In the genomic region with DNA sequence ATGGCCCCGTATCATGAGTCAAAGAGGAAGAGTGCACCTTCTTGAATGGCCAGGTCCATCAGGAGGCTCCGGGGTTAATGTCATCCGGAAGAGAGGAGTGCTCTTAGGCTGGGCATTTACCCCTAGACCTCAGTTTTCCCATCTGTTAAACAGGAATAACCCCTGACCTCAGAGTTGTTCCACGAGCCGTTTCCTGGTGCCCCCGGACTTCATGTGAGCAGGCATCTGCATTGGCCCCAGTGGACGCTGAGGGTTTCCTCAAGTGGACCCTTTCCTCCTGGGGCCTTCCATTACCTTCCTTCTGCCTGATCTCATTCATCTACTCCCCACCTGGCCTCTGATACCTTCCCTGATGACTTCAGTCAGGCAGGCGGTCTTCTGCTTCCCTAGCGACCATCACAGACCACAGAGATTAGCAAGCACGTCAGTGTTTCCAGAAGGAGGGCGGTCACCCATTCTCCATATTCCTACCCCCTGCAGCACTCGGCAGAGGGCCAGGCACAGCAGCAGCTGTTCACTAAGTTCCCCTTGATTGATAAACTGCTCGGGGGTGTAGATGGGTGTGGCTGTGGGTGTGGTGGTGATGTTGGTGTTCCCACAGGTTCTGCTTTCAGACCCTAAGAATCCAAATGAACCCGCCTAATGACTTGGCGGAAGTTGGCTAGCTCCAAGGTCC, we compare ENCODE assay signal across 19 cellular contexts.
DNase-seq lines count a peak whose midpoint lies in the region; ATAC-seq, FAIRE-seq and TF ChIP-seq lines count a peak whose summit lies in the region.
"Had no signal": no experiment of that assay in that cellular context is flagged by ENCODE, and none has a peak within 500 bp of the region (broad histone marks: within the 10 kb centered on the region; RNA-seq: fewer than 3 reads in every experiment).

No MANE protein-coding gene starts in this region.

- POLR2A ChIA-PET in activated CD8-positive, alpha-beta T cell treated with anti-CD3 and anti-CD28 coated beads for 36 hours (lab: Charles Lee) = interaction anchor here (0.6 to 2.6 kb wide), 3 partner anchors 7 to 876 kb away, joined by 3 to 10 read pairs (median 4); no protein-coding TSS in a partner anchor

- H3K27ac Mint-ChIP-seq in activated CD8-positive, alpha-beta T cell treated with anti-CD3 and anti-CD28 coated beads for 36 hours = peak overlapping the region; percentile 72
- peak overlapping the region; percentile 79 to 97 (median 88) for H3K27ac Mint-ChIP-seq in nephron
- no peak overlapping the region for H3K27ac Mint-ChIP-seq in HFFc6
- H3K27ac Mint-ChIP-seq: stimulated activated effector memory CD8-positive, alpha-beta T cell treated with anti-CD3 and anti-CD28 coated beads, Interleukin-12 subunit alpha, Interleukin-12 subunit beta, amount 100 ng/mL, for 72 hours had no signal

- peaks cover 4% of the 10 kb centered on the region for H3K9me3 Mint-ChIP-seq in activated CD8-positive, alpha-beta T cell treated with anti-CD3 and anti-CD28 coated beads for 36 hours
- H3K9me3 Mint-ChIP-seq in nephron = peaks cover 3% of the 10 kb centered on the region
- H3K9me3 Mint-ChIP-seq in HFFc6 = no peaks in the 10 kb centered on the region
- H3K9me3 Mint-ChIP-seq: stimulated activated effector memory CD8-positive, alpha-beta T cell treated with anti-CD3 and anti-CD28 coated beads, Interleukin-12 subunit alpha, Interleukin-12 subunit beta, amount 100 ng/mL, for 72 hours had no signal

- no peak for ATAC-seq in activated CD8-positive, alpha-beta T cell treated with anti-CD3 and anti-CD28 coated beads for 36 hours
- ATAC-seq: stimulated activated effector memory CD8-positive, alpha-beta T cell treated with anti-CD3 and anti-CD28 coated beads, Interleukin-12 subunit alpha, Interleukin-12 subunit beta, amount 100 ng/mL, for 72 hours had no signal

- no peak for FAIRE-seq in D721Med (lab: Jason Lieb, UNC)

- H3K36me3 Mint-ChIP-seq in activated CD8-positive, alpha-beta T cell treated with anti-CD3 and anti-CD28 coated beads for 36 hours (ENCODE audit: low read depth) = no peaks in the 10 kb centered on the region
- no peaks in the 10 kb centered on the region for H3K36me3 Mint-ChIP-seq in nephron (ENCODE audit: low read depth)
- H3K36me3 Mint-ChIP-seq in HFFc6 (ENCODE audit: low read depth) = no peaks in the 10 kb centered on the region
- H3K36me3 Mint-ChIP-seq: stimulated activated effector memory CD8-positive, alpha-beta T cell treated with anti-CD3 and anti-CD28 coated beads, Interleukin-12 subunit alpha, Interleukin-12 subunit beta, amount 100 ng/mL, for 72 hours had no signal

- intact Hi-C loops in activated CD8-positive, alpha-beta T cell treated with anti-CD3 and anti-CD28 coated beads for 36 hours (cut with micrococcal nuclease) = no loop called here

- H3K4me1 Mint-ChIP-seq in activated CD8-positive, alpha-beta T cell treated with anti-CD3 and anti-CD28 coated beads for 36 hours (ENCODE audit: low read depth) = peaks cover 31% of the 10 kb centered on the region
- peaks cover 39% of the 10 kb centered on the region for H3K4me1 Mint-ChIP-seq in nephron
- H3K4me1 Mint-ChIP-seq in HFFc6 (ENCODE audit: low read depth) = peaks cover 32% of the 10 kb centered on the region

- CTCF ChIA-PET in activated CD8-positive, alpha-beta T cell treated with anti-CD3 and anti-CD28 coated beads for 36 hours (lab: Charles Lee) = interaction anchor here (0.9 kb wide), 1 partner anchor 33 kb away, joined by 3 read pairs; no protein-coding TSS in a partner anchor

- DNase-seq in NCI-H748 (lab: John Stamatoyannopoulos, UW; ENCODE audit: unreplicated experiment) (peak; percentile 25), NCI-H748 treated with DMSO at 0.1 percent for 48 hours (lab: John Stamatoyannopoulos, UW) (no peak), Daoy (ENCODE audit: low read depth) (peak; percentile 29), HFFc6 (no peak), D721Med (ENCODE audit: insufficient read length, low spot score) (no peak), SW480 (ENCODE audit: low spot score) (no peak)
- no peak for DNase-seq in activated CD8-positive, alpha-beta T cell treated with anti-CD3 and anti-CD28 coated beads for 36 hours
- DNase-seq: 8988T; activated CD4-positive, CD25-positive, alpha-beta regulatory T cell; caudate nucleus; DMS79 treated with DMSO at 0.1 percent for 48 hours; effector memory CD4-positive, alpha-beta T cell; hypothalamus; NCI-H187 treated with DMSO at 0.1 percent for 48 hours; NCI-H526; RPMI8226; T-helper 1 cell had no signal

- H3K27me3 Mint-ChIP-seq in activated CD8-positive, alpha-beta T cell treated with anti-CD3 and anti-CD28 coated beads for 36 hours = no peaks in the 10 kb centered on the region
- H3K27me3 Mint-ChIP-seq in nephron (ENCODE audit: low read depth) (peaks cover 13% of the 10 kb centered on the region), HFFc6 (ENCODE audit: insufficient read depth) (peaks cover 45% of the 10 kb centered on the region)

- no peak overlapping the region for H3K4me3 Mint-ChIP-seq in activated CD8-positive, alpha-beta T cell treated with anti-CD3 and anti-CD28 coated beads for 36 hours
- H3K4me3 Mint-ChIP-seq in nephron = no peak overlapping the region
- no peak overlapping the region for H3K4me3 Mint-ChIP-seq in HFFc6
- H3K4me3 Mint-ChIP-seq: stimulated activated effector memory CD8-positive, alpha-beta T cell treated with anti-CD3 and anti-CD28 coated beads, Interleukin-12 subunit alpha, Interleukin-12 subunit beta, amount 100 ng/mL, for 72 hours had no signal

- TF ChIP-seq CTCF in activated CD8-positive, alpha-beta T cell treated with anti-CD3 and anti-CD28 coated beads for 36 hours (IDR thresholded peaks at IDR 0.05) = no peak
- no peak for TF ChIP-seq CTCF in nephron (IDR thresholded peaks at IDR 0.05; ENCODE audit: unreplicated experiment in 3 of 3)
- no peak for TF ChIP-seq CTCF in HFFc6 (IDR thresholded peaks at IDR 0.05)
- TF ChIP-seq CTCF in D721Med (IDR thresholded peaks at IDR 0.05; ENCODE audit: insufficient read depth, missing control alignments) = no peak

Comparison
In these comparisons a context has a peak if more than half of its experiments do, and no peak if none do; other contexts are left out.
1. DNase-seq: peak in NCI-H748 (single experiment) and Daoy (single experiment); none in NCI-H748 treated with DMSO at 0.1 percent for 48 hours (single experiment), activated CD8-positive, alpha-beta T cell treated with anti-CD3 and anti-CD28 coated beads for 36 hours (single experiment), HFFc6 (single experiment), D721Med (single experiment) and SW480 (single experiment).